17 cellular contexts compared by ENCODE assay signal in genomic region chr10:42970451-42971250, GRCh38.
DNase-seq lines count a peak whose midpoint lies in the region; ATAC-seq, FAIRE-seq and TF ChIP-seq lines count a peak whose summit lies in the region.
"Had no signal": no experiment of that assay in that cellular context is flagged by ENCODE, and none has a peak within 500 bp of the region (broad histone marks: within the 10 kb centered on the region; RNA-seq: fewer than 3 reads in every experiment).

No MANE protein-coding gene starts in this region.

- H3K4me1 Mint-ChIP-seq in WTC11, result peaks cover 15% of the 10 kb centered on the region; the same call in 1 of the 2 replicates
- H3K4me1 Mint-ChIP-seq in naive thymus-derived CD8-positive, alpha-beta T cell, result no peaks in the 10 kb centered on the region
- H3K4me1 Mint-ChIP-seq: activated CD4-positive, alpha-beta T cell treated with anti-CD3 and anti-CD28 coated beads, Interleukin-2, amount 10 ng/mL, durations not matched to agents 7 days and 5 days; IgD-negative memory B cell; nephron had no signal

- H3K27ac Mint-ChIP-seq in WTC11, result peak overlapping the region; percentile 78; the same call in 1 of the 2 replicates
- no peak overlapping the region for H3K27ac Mint-ChIP-seq in naive thymus-derived CD8-positive, alpha-beta T cell
- H3K27ac Mint-ChIP-seq: activated CD4-positive, alpha-beta T cell treated with anti-CD3 and anti-CD28 coated beads, Interleukin-2, amount 10 ng/mL, durations not matched to agents 7 days and 5 days; IgD-negative memory B cell; nephron; T-helper 1 cell treated with Interleukin-12 subunit alpha and Interleukin-12 subunit beta and Interleukin-4 antibody, amounts not matched to agents 30 μg/mL and 1 μg/mL, for 36 hours had no signal

- POLR2A ChIA-PET in WTC11 (lab: Charles Lee), result interaction anchor here (0.5 kb wide), 1 partner anchor 94 kb away, joined by 3 read pairs; no protein-coding TSS in a partner anchor
- POLR2A ChIA-PET in naive thymus-derived CD8-positive, alpha-beta T cell (lab: Charles Lee), result no interaction called here

- CTCF ChIA-PET in WTC11 (lab: Charles Lee), result interaction anchor here (0.9 kb wide), 1 partner anchor 108 kb away, joined by 5 read pairs; no protein-coding TSS in a partner anchor

- no peaks in the 10 kb centered on the region for H3K27me3 Mint-ChIP-seq in WTC11 (ENCODE audit: low read depth)
- peaks cover 0 to 3% (median 0%) of the 10 kb centered on the region in 5 donors for H3K27me3 Mint-ChIP-seq in naive thymus-derived CD8-positive, alpha-beta T cell

- H3K4me3 ChIP-seq in kidney (ENCODE audit: low read length in 2 of 2), result no peak overlapping the region

- no peak for ATAC-seq in WTC11
- ATAC-seq in HG03108 (IDR thresholded peaks at IDR 0.05; ENCODE audit: unreplicated experiment), result no peak
- ATAC-seq in naive thymus-derived CD8-positive, alpha-beta T cell, result no peak

- peak; percentile 37 for DNase-seq in activated CD8-positive, alpha-beta memory T cell treated with anti-CD3 and anti-CD28 coated beads for 24 hours
- no peak for DNase-seq in activated CD8-positive, alpha-beta memory T cell treated with anti-CD3 and anti-CD28 coated beads, Interleukin-2, amount 50 U/mL, for 48 hours
- DNase-seq in WTC11 (ENCODE audit: low spot score) (peak; percentile 10), kidney (peak; percentile 65), A172 (ENCODE audit: low spot score) (no peak)
- DNase-seq in stimulated activated CD8-positive, alpha-beta memory T cell treated with anti-CD3 and anti-CD28 coated beads, Interleukin-4, amount 100 ng/mL, for 48 hours, result peak; percentile 9
- no peak for DNase-seq in naive thymus-derived CD8-positive, alpha-beta T cell
- DNase-seq: activated CD4-positive, alpha-beta T cell treated with anti-CD3 and anti-CD28 coated beads, Interleukin-2, amount 10 ng/mL, durations not matched to agents 7 days and 5 days; activated naive CD4-positive, alpha-beta T cell treated with anti-CD3 and anti-CD28 coated beads, Interleukin-2, amount 50 U/mL, for 16 hours; GF-D8; NCI-H446 treated with DMSO at 0.1 percent for 48 hours had no signal

- H3K4me1 ChIP-seq in kidney (ENCODE audit: control insufficient read depth in 1 of 2, insufficient read depth in 1 of 2, low read depth in 1 of 2, low read length in 2 of 2), result no peaks in the 10 kb centered on the region

- H3K9ac ChIP-seq in kidney (ENCODE audit: low read length in 2 of 2), result no peak overlapping the region

- no peaks in the 10 kb centered on the region for H3K36me3 ChIP-seq in kidney (ENCODE audit: control insufficient read depth in 1 of 2, insufficient read depth in 2 of 2, low read length in 2 of 2)

- FAIRE-seq in kidney (lab: Jason Lieb, UNC), result no peak
- FAIRE-seq: endothelial cell of umbilical vein, GM19239 had no signal

- H3K27ac ChIP-seq in kidney (ENCODE audit: low read depth in 2 of 2, low read length in 2 of 2), result no peak overlapping the region

- intact Hi-C loops in kidney (cut with DNase I), result no loop called here

- H3K4me3 Mint-ChIP-seq in WTC11, result no peak overlapping the region
- no peak overlapping the region for H3K4me3 Mint-ChIP-seq in naive thymus-derived CD8-positive, alpha-beta T cell
- H3K4me3 Mint-ChIP-seq: activated CD4-positive, alpha-beta T cell treated with anti-CD3 and anti-CD28 coated beads, Interleukin-2, amount 10 ng/mL, durations not matched to agents 7 days and 5 days; IgD-negative memory B cell; nephron; T-helper 1 cell treated with Interleukin-12 subunit alpha and Interleukin-12 subunit beta and Interleukin-4 antibody, amounts not matched to agents 30 μg/mL and 1 μg/mL, for 36 hours had no signal

- no peaks in the 10 kb centered on the region for H3K9me3 ChIP-seq in kidney (ENCODE audit: control insufficient read depth in 1 of 2, low read length in 2 of 2)

- H3K36me3 Mint-ChIP-seq in WTC11, result no peaks in the 10 kb centered on the region
- no peaks in the 10 kb centered on the region for H3K36me3 Mint-ChIP-seq in naive thymus-derived CD8-positive, alpha-beta T cell
- H3K36me3 Mint-ChIP-seq: IgD-negative memory B cell had no signal

- TF ChIP-seq CTCF in WTC11 (IDR thresholded peaks at IDR 0.05) (no peak), kidney (IDR thresholded peaks at IDR 0.05; ENCODE audit: borderline replicate concordance, extremely low read depth, insufficient read depth) (no peak)

- H3K9me3 Mint-ChIP-seq in WTC11, result no peaks in the 10 kb centered on the region
- H3K9me3 Mint-ChIP-seq in naive thymus-derived CD8-positive, alpha-beta T cell, result no peaks in the 10 kb centered on the region
- H3K9me3 Mint-ChIP-seq: activated CD4-positive, alpha-beta T cell treated with anti-CD3 and anti-CD28 coated beads, Interleukin-2, amount 10 ng/mL, durations not matched to agents 7 days and 5 days; IgD-negative memory B cell; nephron; T-helper 1 cell treated with Interleukin-12 subunit alpha and Interleukin-12 subunit beta and Interleukin-4 antibody, amounts not matched to agents 30 μg/mL and 1 μg/mL, for 36 hours had no signal

TF ChIP-seq in WTC11, 78 proteins besides CTCF, POLR2A, EP300 and RAD21:
- TF ChIP-seq ZBTB21 (CRISPR knock-in tag; IDR thresholded peaks at IDR 0.05; ENCODE audit: borderline replicate concordance), result no peak
TF ChIP-seq in WTC11: peak in this region for 0.

Comparison
In these comparisons a context has a peak if more than half of its experiments do, and no peak if none do; other contexts are left out.
1. DNase-seq: peak in activated CD8-positive, alpha-beta memory T cell treated with anti-CD3 and anti-CD28 coated beads for 24 hours (single experiment), WTC11 (single experiment), kidney (single experiment) and stimulated activated CD8-positive, alpha-beta memory T cell treated with anti-CD3 and anti-CD28 coated beads, Interleukin-4, amount 100 ng/mL, for 48 hours (single experiment); none in activated CD8-positive, alpha-beta memory T cell treated with anti-CD3 and anti-CD28 coated beads, Interleukin-2, amount 50 U/mL, for 48 hours (single experiment), A172 (single experiment) and naive thymus-derived CD8-positive, alpha-beta T cell (0 of 10).